14 cellular contexts compared by ENCODE assay signal in genomic region chr7:22393825-22394458, GRCh38. TPM values are rescaled to one million over a fixed set of nuclear protein-coding genes. Genes with fewer than 3 reads are reported as not detected.
DNase-seq lines count a peak whose midpoint lies in the region; ATAC-seq and TF ChIP-seq lines count a peak whose summit lies in the region.
"Had no signal": no experiment of that assay in that cellular context is flagged by ENCODE, and none has a peak within 500 bp of the region (broad histone marks: within the 10 kb centered on the region; RNA-seq: fewer than 3 reads in every experiment).

No MANE protein-coding gene starts in this region.

- H3K4me3 ChIP-seq in foreskin fibroblast (ENCODE audit: low read depth in 1 of 2, low read length in 2 of 2) (no peak overlapping the region), stomach (no peak overlapping the region)

- no peaks in the 10 kb centered on the region for H3K9me3 ChIP-seq in stomach

- no peak for TF ChIP-seq EP300 in stomach (IDR thresholded peaks at IDR 0.05)

- intact Hi-C loops in stomach (cut with DNase I; ENCODE audit: low total_unique reads), result no loop called here

- peak overlapping the region in 3 of 5 donors; percentile 44 to 62 (median 47) for H3K27ac ChIP-seq in stomach

- no peak for TF ChIP-seq POLR2A in stomach (IDR thresholded peaks at IDR 0.05)

- 25 to 49% (median 31%) methylated on average over 11 of the region's 11 CpGs for WGBS in stomach, 5 donors

- TF ChIP-seq CTCF in foreskin fibroblast (IDR thresholded peaks at IDR 0.05; ENCODE audit: low read depth, low read length) (no peak), stomach (IDR thresholded peaks at IDR 0.05) (no peak)

- H3K36me3 ChIP-seq in stomach, result no peaks in the 10 kb centered on the region

- ATAC-seq in SK-N-SH treated with all-trans-retinoic acid at 6 μM for 48 hours, result peak; percentile 53
- ATAC-seq in GM21619 (IDR thresholded peaks at IDR 0.05; ENCODE audit: unreplicated experiment), result no peak
- ATAC-seq: Panc1; sciatic nerve; stimulated activated memory B cell treated with anti-CD40 and anti-IgM and Interleukin-4, amounts not matched to agents 10 μg/mL and 1 μg/mL and 100 μg/mL, for 72 hours; WTC11 had no signal

- peaks cover 0 to 7% (median 3%) of the 10 kb centered on the region in 4 donors for H3K4me1 ChIP-seq in stomach

- no peaks in the 10 kb centered on the region for H3K27me3 ChIP-seq in stomach

- DNase-seq in GM03348 (ENCODE audit: low spot score) (peak; percentile 64), foreskin fibroblast (peak; percentile 51 to 74), stomach (no peak), DMS79 treated with DMSO at 0.1 percent for 48 hours (lab: John Stamatoyannopoulos, UW) (no peak), iPS-NIHi7 (ENCODE audit: extremely low spot score) (no peak)
- DNase-seq: activated gamma-delta T cell, NCI-H1694 had no signal

TF ChIP-seq in SK-N-SH treated with all-trans-retinoic acid at 6 μM for 48 hours, 23 proteins besides CTCF, POLR2A, EP300 and RAD21:
- TF ChIP-seq OSR1 (CRISPR knock-in tag; IDR thresholded peaks at IDR 0.05) (no peak), CREB5 (CRISPR knock-in tag; IDR thresholded peaks at IDR 0.05; ENCODE audit: low read depth) (no peak), ISL1 (CRISPR knock-in tag; IDR thresholded peaks at IDR 0.05) (peak; percentile 37; the same call in 1 of the 2 replicates), POU6F1 (CRISPR knock-in tag; IDR thresholded peaks at IDR 0.05; ENCODE audit: borderline replicate concordance, low read depth) (no peak), ESRRG (CRISPR knock-in tag; IDR thresholded peaks at IDR 0.05) (no peak), ZFP3 (CRISPR knock-in tag; IDR thresholded peaks at IDR 0.05) (no peak), ZNF8 (CRISPR knock-in tag; IDR thresholded peaks at IDR 0.05) (no peak), BACH2 (CRISPR knock-in tag; IDR thresholded peaks at IDR 0.05; ENCODE audit: borderline replicate concordance) (no peak), ARNTL (CRISPR knock-in tag; IDR thresholded peaks at IDR 0.05; ENCODE audit: borderline replicate concordance, low read depth) (no peak), CSRNP3 (CRISPR knock-in tag; IDR thresholded peaks at IDR 0.05) (no peak), ZNF565 (CRISPR knock-in tag; conservative IDR thresholded peaks at IDR 0.05; ENCODE audit: low read depth) (no peak), TSHZ2 (CRISPR knock-in tag; IDR thresholded peaks at IDR 0.05) (no peak), PPARA (CRISPR knock-in tag; IDR thresholded peaks at IDR 0.05; ENCODE audit: borderline replicate concordance) (no peak), ZFP30 (CRISPR knock-in tag; IDR thresholded peaks at IDR 0.05) (no peak), ZNF70 (CRISPR knock-in tag; IDR thresholded peaks at IDR 0.05) (no peak), ZC3H10 (CRISPR knock-in tag; IDR thresholded peaks at IDR 0.05) (no peak), GLIS3 (CRISPR knock-in tag; IDR thresholded peaks at IDR 0.05) (no peak), PATZ1 (CRISPR knock-in tag; IDR thresholded peaks at IDR 0.05; ENCODE audit: borderline replicate concordance) (peak; percentile 52; the same call in 1 of the 2 replicates), SNAI2 (CRISPR knock-in tag; IDR thresholded peaks at IDR 0.05) (no peak), CSDC2 (CRISPR knock-in tag; IDR thresholded peaks at IDR 0.05) (no peak), TCF4 (CRISPR knock-in tag; IDR thresholded peaks at IDR 0.05; ENCODE audit: borderline replicate concordance) (peak; percentile 21; the same call in 1 of the 2 replicates), TOX (CRISPR knock-in tag; IDR thresholded peaks at IDR 0.05; ENCODE audit: borderline replicate concordance) (no peak), RARB (CRISPR knock-in tag; IDR thresholded peaks at IDR 0.05) (no peak)

RNA-seq across cellular contexts. Expression of gene RAPGEF5, which starts 37.0 kb away (rescaled TPM):
- 100 to 1,000 TPM in 1 of 5 donors, 10 to 100 TPM in 3, 1 to 10 TPM in 1; 3.6 to 190 (median 29.8) TPM for total RNA-seq in stomach
- polyA plus RNA-seq in stomach, result 1 to 10 TPM; 1.5 to 8.6 (median 3.6) TPM
- polyA plus RNA-seq: CD14-positive monocyte had no signal

Comparison
In these comparisons a context has a peak if more than half of its experiments do, and no peak if none do; other contexts are left out.
1. DNase-seq: peak in GM03348 (single experiment) and foreskin fibroblast (2 of 2); none in stomach (single experiment), DMS79 treated with DMSO at 0.1 percent for 48 hours (single experiment) and iPS-NIHi7 (single experiment).